In genomic region chr4:128284317-128284716, GRCh38 we compare ENCODE assay signal across 1 cellular context.
TF ChIP-seq lines count a peak whose summit lies in the region.

No MANE protein-coding gene starts in this region.

TF ChIP-seq in GM12878, 131 proteins besides CTCF, POLR2A, EP300 and RAD21 (continued from another document):
- TF ChIP-seq, protein P1, sequence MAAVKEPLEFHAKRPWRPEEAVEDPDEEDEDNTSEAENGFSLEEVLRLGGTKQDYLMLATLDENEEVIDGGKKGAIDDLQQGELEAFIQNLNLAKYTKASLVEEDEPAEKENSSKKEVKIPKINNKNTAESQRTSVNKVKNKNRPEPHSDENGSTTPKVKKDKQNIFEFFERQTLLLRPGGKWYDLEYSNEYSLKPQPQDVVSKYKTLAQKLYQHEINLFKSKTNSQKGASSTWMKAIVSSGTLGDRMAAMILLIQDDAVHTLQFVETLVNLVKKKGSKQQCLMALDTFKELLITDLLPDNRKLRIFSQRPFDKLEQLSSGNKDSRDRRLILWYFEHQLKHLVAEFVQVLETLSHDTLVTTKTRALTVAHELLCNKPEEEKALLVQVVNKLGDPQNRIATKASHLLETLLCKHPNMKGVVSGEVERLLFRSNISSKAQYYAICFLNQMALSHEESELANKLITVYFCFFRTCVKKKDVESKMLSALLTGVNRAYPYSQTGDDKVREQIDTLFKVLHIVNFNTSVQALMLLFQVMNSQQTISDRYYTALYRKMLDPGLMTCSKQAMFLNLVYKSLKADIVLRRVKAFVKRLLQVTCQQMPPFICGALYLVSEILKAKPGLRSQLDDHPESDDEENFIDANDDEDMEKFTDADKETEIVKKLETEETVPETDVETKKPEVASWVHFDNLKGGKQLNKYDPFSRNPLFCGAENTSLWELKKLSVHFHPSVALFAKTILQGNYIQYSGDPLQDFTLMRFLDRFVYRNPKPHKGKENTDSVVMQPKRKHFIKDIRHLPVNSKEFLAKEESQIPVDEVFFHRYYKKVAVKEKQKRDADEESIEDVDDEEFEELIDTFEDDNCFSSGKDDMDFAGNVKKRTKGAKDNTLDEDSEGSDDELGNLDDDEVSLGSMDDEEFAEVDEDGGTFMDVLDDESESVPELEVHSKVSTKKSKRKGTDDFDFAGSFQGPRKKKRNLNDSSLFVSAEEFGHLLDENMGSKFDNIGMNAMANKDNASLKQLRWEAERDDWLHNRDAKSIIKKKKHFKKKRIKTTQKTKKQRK (IDR thresholded peaks at IDR 0.05; ENCODE audit: low read depth, low read length), result no peak
- TF ChIP-seq ATF2 (IDR thresholded peaks at IDR 0.05; ENCODE audit: low read length) (no peak), MLLT1 (IDR thresholded peaks at IDR 0.05) (no peak), STAT3 (IDR thresholded peaks at IDR 0.05; ENCODE audit: low read depth, low read length) (no peak), E2F8 (IDR thresholded peaks at IDR 0.05; ENCODE audit: low read depth, partially characterized antibody) (no peak), ASH2L (IDR thresholded peaks at IDR 0.05; ENCODE audit: borderline replicate concordance, low read depth) (no peak), NFIC (IDR thresholded peaks at IDR 0.05; ENCODE audit: low read depth, low read length) (no peak), BHLHE40 (IDR thresholded peaks at IDR 0.05; ENCODE audit: borderline replicate concordance in 1 of 2, low read depth in 2 of 2, low read length in 1 of 2) (no peak), ZBED1 (IDR thresholded peaks at IDR 0.05; ENCODE audit: borderline replicate concordance) (no peak), RELA (IDR thresholded peaks at IDR 0.05; ENCODE audit: borderline replicate concordance, partially characterized antibody) (no peak), BCL11A (IDR thresholded peaks at IDR 0.05; ENCODE audit: low read depth, low read length) (no peak), EGR1 (IDR thresholded peaks at IDR 0.05; ENCODE audit: borderline replicate concordance in 1 of 2, low read depth in 2 of 2, low read length in 2 of 2) (no peak), POLR2AphosphoS2 (IDR thresholded peaks at IDR 0.05; ENCODE audit: low read depth, low read length) (no peak), CEBPB (IDR thresholded peaks at IDR 0.05; ENCODE audit: borderline replicate concordance in 1 of 2, low read depth in 2 of 2, low read length in 2 of 2) (no peak)
- TF ChIP-seq, protein P2, sequence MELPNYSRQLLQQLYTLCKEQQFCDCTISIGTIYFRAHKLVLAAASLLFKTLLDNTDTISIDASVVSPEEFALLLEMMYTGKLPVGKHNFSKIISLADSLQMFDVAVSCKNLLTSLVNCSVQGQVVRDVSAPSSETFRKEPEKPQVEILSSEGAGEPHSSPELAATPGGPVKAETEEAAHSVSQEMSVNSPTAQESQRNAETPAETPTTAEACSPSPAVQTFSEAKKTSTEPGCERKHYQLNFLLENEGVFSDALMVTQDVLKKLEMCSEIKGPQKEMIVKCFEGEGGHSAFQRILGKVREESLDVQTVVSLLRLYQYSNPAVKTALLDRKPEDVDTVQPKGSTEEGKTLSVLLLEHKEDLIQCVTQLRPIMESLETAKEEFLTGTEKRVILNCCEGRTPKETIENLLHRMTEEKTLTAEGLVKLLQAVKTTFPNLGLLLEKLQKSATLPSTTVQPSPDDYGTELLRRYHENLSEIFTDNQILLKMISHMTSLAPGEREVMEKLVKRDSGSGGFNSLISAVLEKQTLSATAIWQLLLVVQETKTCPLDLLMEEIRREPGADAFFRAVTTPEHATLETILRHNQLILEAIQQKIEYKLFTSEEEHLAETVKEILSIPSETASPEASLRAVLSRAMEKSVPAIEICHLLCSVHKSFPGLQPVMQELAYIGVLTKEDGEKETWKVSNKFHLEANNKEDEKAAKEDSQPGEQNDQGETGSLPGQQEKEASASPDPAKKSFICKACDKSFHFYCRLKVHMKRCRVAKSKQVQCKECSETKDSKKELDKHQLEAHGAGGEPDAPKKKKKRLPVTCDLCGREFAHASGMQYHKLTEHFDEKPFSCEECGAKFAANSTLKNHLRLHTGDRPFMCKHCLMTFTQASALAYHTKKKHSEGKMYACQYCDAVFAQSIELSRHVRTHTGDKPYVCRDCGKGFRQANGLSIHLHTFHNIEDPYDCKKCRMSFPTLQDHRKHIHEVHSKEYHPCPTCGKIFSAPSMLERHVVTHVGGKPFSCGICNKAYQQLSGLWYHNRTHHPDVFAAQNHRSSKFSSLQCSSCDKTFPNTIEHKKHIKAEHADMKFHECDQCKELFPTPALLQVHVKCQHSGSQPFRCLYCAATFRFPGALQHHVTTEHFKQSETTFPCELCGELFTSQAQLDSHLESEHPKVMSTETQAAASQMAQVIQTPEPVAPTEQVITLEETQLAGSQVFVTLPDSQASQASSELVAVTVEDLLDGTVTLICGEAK (IDR thresholded peaks at IDR 0.05; ENCODE audit: borderline replicate concordance), result no peak
